8 cellular contexts compared by ENCODE assay signal in genomic region chr6:26019261-26019845, GRCh38. TPM values are rescaled to one million over a fixed set of nuclear protein-coding genes. Genes with fewer than 3 reads are reported as not detected.
DNase-seq lines count a peak whose midpoint lies in the region; ATAC-seq, FAIRE-seq and TF ChIP-seq lines count a peak whose summit lies in the region.

No MANE protein-coding gene starts in this region.

- no peak overlapping the region for H3K4me3 ChIP-seq in A549
- no peak overlapping the region for H3K4me3 ChIP-seq in HCT116 (replicated peaks in 1 of 2; ENCODE audit: low read depth in 1 of 2, low read length in 2 of 2)
- no peak overlapping the region for H3K4me3 ChIP-seq in astrocyte (ENCODE audit: insufficient read depth, low read depth, low read length)
- peak overlapping the region in 1 of 2 experiments; percentile 88 for H3K4me3 ChIP-seq in mesenchymal stem cell (ENCODE audit: insufficient read depth in 1 of 2, low read depth in 1 of 2, low read length in 2 of 2)

- TF ChIP-seq POLR2A in A549 (IDR thresholded peaks at IDR 0.05; ENCODE audit: low read length) (no peak), HCT116 (IDR thresholded peaks at IDR 0.05; ENCODE audit: borderline replicate concordance, extremely low read depth, insufficient read depth, insufficient read length) (no peak)

- H3K4me1 Mint-ChIP-seq in astrocyte (ENCODE audit: low read depth, unreplicated experiment), result peaks cover 6% of the 10 kb centered on the region

- H3K9me3 ChIP-seq in A549 (no peaks in the 10 kb centered on the region), HCT116 (ENCODE audit: control insufficient read depth in 1 of 2, insufficient read depth in 1 of 2, low read depth in 1 of 2, low read length in 2 of 2) (no peaks in the 10 kb centered on the region), astrocyte (ENCODE audit: insufficient read depth, low read depth, low read length) (no peaks in the 10 kb centered on the region), mesenchymal stem cell (ENCODE audit: control insufficient read depth, low read length) (no peaks in the 10 kb centered on the region)

- H2BK12ac ChIP-seq in mesenchymal stem cell (ENCODE audit: low read length in 2 of 2), result no peak overlapping the region

- no peak overlapping the region for H2BK120ac ChIP-seq in mesenchymal stem cell (ENCODE audit: low read depth, low read length)

- no peaks in the 10 kb centered on the region for H3K9me3 Mint-ChIP-seq in astrocyte (ENCODE audit: unreplicated experiment)

- TF ChIP-seq EP300 in A549 (IDR thresholded peaks at IDR 0.05), result no peak

- no peaks in the 10 kb centered on the region for H3K36me3 Mint-ChIP-seq in astrocyte (ENCODE audit: low read depth, unreplicated experiment)

- no peak overlapping the region for H3K4ac ChIP-seq in mesenchymal stem cell (ENCODE audit: low read depth in 1 of 2, low read length in 2 of 2)

- H2BK5ac ChIP-seq in mesenchymal stem cell (ENCODE audit: low read depth, low read length, poor library complexity, severe bottlenecking), result no peak overlapping the region

- H3K4me1 ChIP-seq in A549 (peaks cover 11% of the 10 kb centered on the region), HCT116 (ENCODE audit: control insufficient read depth in 1 of 2, insufficient read depth in 2 of 2, low read length in 2 of 2) (peaks cover 8 to 36% of the 10 kb centered on the region in 2 experiments), astrocyte (ENCODE audit: insufficient read depth, low read length) (peaks cover 24% of the 10 kb centered on the region), mesenchymal stem cell (ENCODE audit: control insufficient read depth, insufficient read depth, low read depth, low read length) (no peaks in the 10 kb centered on the region)

- CTCF ChIA-PET in A549 (lab: Yijun Ruan, JAX) (interaction anchor here (9.9 kb wide), 1 partner anchor 16 kb away, joined by 85 read pairs; no protein-coding TSS in a partner anchor), HCT116 (lab: Charles Lee) (no interaction called here)

- RAD21 ChIA-PET in HCT116 (lab: Charles Lee; ENCODE audit: low non-redundant PET in 1 of 2, low total read pairs in 2 of 2, uncharacterized antibody in 2 of 2, unreplicated experiment in 2 of 2), result no interaction called here

- no peak overlapping the region for H4K8ac ChIP-seq in mesenchymal stem cell (ENCODE audit: low read length)

- no peak overlapping the region for H3K4me2 ChIP-seq in A549
- H3K4me2 ChIP-seq in HCT116 (ENCODE audit: low read length), result 0 out of 2 replicates have a peak overlapping the region, but pooled peaks have one; percentile 94
- H3K4me2 ChIP-seq in astrocyte (ENCODE audit: low read length), result peak overlapping the region; percentile 96
- H3K4me2 ChIP-seq in mesenchymal stem cell (ENCODE audit: low read length, poor library complexity, severe bottlenecking), result no peak overlapping the region

- peak overlapping the region; percentile 95 to 100; a peak in 3 of 6 replicates for H3K27ac ChIP-seq in A549
- peak overlapping the region; percentile 93; the same call in 1 of the 2 replicates for H3K27ac ChIP-seq in HCT116 (ENCODE audit: low read depth, low read length)
- H3K27ac ChIP-seq in astrocyte (ENCODE audit: low read depth, low read length), result no peak overlapping the region
- no peak overlapping the region for H3K27ac ChIP-seq in mesenchymal stem cell (ENCODE audit: low read length, poor library complexity, severe bottlenecking)

- no peak overlapping the region for H2AFZ ChIP-seq in HCT116 (ENCODE audit: low read depth, low read length, poor library complexity, severe bottlenecking)
- no peak overlapping the region for H2AFZ ChIP-seq in astrocyte (ENCODE audit: low read depth, low read length)
- no peak overlapping the region for H2AFZ ChIP-seq in mesenchymal stem cell (ENCODE audit: low read depth, low read length)

- H4K91ac ChIP-seq in mesenchymal stem cell (ENCODE audit: low read length), result no peak overlapping the region

- no peaks in the 10 kb centered on the region for H3K36me3 ChIP-seq in HCT116 (ENCODE audit: control insufficient read depth in 1 of 2, insufficient read depth in 2 of 2, low read length in 2 of 2)
- H3K36me3 ChIP-seq in astrocyte (ENCODE audit: insufficient read depth, low read length), result no peaks in the 10 kb centered on the region
- no peaks in the 10 kb centered on the region for H3K36me3 ChIP-seq in mesenchymal stem cell (ENCODE audit: control insufficient read depth in 1 of 2, insufficient read depth in 2 of 2, low read depth in 1 of 2, low read length in 2 of 2)

- H3K79me2 ChIP-seq in HCT116 (ENCODE audit: insufficient read depth, low read length) (no peaks in the 10 kb centered on the region), astrocyte (ENCODE audit: insufficient read depth, low read length) (no peaks in the 10 kb centered on the region)

- H2AK5ac ChIP-seq in mesenchymal stem cell (ENCODE audit: low read length, severe bottlenecking), result no peak overlapping the region

- no peak overlapping the region for H3K14ac ChIP-seq in mesenchymal stem cell (ENCODE audit: low read length in 2 of 2)

- intact Hi-C loops in HCT116 (cut with micrococcal nuclease), result no loop called here

- H3K9me2 ChIP-seq in HCT116 (ENCODE audit: insufficient read depth), result no peaks in the 10 kb centered on the region

- H3K4me3 Mint-ChIP-seq in astrocyte (ENCODE audit: unreplicated experiment), result peak overlapping the region; percentile 27

- H3K27me3 ChIP-seq in HCT116 (ENCODE audit: insufficient read depth, low read length) (no peaks in the 10 kb centered on the region), astrocyte (ENCODE audit: insufficient read depth, low read length) (no peaks in the 10 kb centered on the region), mesenchymal stem cell (ENCODE audit: control insufficient read depth in 1 of 2, insufficient read depth in 1 of 2, low read length in 2 of 2) (no peaks in the 10 kb centered on the region)

- H4K20me1 ChIP-seq in HCT116 (ENCODE audit: insufficient read depth), result no peaks in the 10 kb centered on the region
- H4K20me1 ChIP-seq in astrocyte (ENCODE audit: insufficient read depth, low read length), result no peaks in the 10 kb centered on the region

- TF ChIP-seq CTCF in A549 (IDR thresholded peaks at IDR 0.05), result no peak
- TF ChIP-seq CTCF in HCT116 (IDR thresholded peaks at IDR 0.05 in 2 of 3, conservative IDR thresholded peaks at IDR 0.05 in 1 of 3; ENCODE audit: borderline replicate concordance in 1 of 3, insufficient read depth in 1 of 3, low read depth in 2 of 3, low read length in 2 of 3), result no peak
- no peak for TF ChIP-seq CTCF in astrocyte (IDR thresholded peaks at IDR 0.05; ENCODE audit: insufficient read depth, low read depth, low read length)

- no peak for ATAC-seq in A549
- ATAC-seq in HCT116, result no peak
- no peak for ATAC-seq in GM18502 (IDR thresholded peaks at IDR 0.05; ENCODE audit: poor library complexity, unreplicated experiment)

- H3K9ac ChIP-seq in HCT116 (ENCODE audit: low read length) (no peak overlapping the region), astrocyte (ENCODE audit: low read length) (no peak overlapping the region), mesenchymal stem cell (ENCODE audit: low read length) (peak overlapping the region; percentile 95)

- H3K27me3 Mint-ChIP-seq in astrocyte (ENCODE audit: low read depth, unreplicated experiment), result no peaks in the 10 kb centered on the region

- FAIRE-seq in A549 (lab: Jason Lieb, UNC) (no peak), astrocyte (lab: Jason Lieb, UNC) (no peak)

- H2BK15ac ChIP-seq in mesenchymal stem cell (ENCODE audit: low read depth, poor library complexity, severe bottlenecking), result no peak overlapping the region

- BruUV-seq in HCT116 (replicated peaks; lab: Mats Ljungman, UMichigan), result no TSS peak

- H3K27ac Mint-ChIP-seq in astrocyte (ENCODE audit: unreplicated experiment), result no peak overlapping the region

- 85% methylated on average over 9 of the region's 9 CpGs for WGBS in A549 (ENCODE audit: missing lambda C conversion rate)
- WGBS in mesenchymal stem cell, result 86% methylated on average over 5 of the region's 9 CpGs

- no peaks in the 10 kb centered on the region for H3K79me1 ChIP-seq in mesenchymal stem cell (replicated peaks; ENCODE audit: low read length, poor library complexity, severe bottlenecking)

- H3K18ac ChIP-seq in mesenchymal stem cell (ENCODE audit: low read depth in 1 of 2, low read length in 2 of 2), result no peak overlapping the region

- POLR2A ChIA-PET in A549 (lab: Yijun Ruan, JAX), result interaction anchor here (1.9 to 6.0 kb wide), 5 partner anchors 12 to 139 kb away, joined by 7 to 145 read pairs (median 28); a partner anchor contains a TSS
- POLR2A ChIA-PET in HCT116 (lab: Charles Lee), result interaction anchor here (0.5 to 6.0 kb wide), 12 partner anchors 8 to 141 kb away, joined by 3 to 227 read pairs (median 23); partner anchors contain the start of gene TRIM38

- no peak overlapping the region for H3K23ac ChIP-seq in mesenchymal stem cell (ENCODE audit: low read length in 2 of 2)

- no peak for TF ChIP-seq RAD21 in A549 (conservative IDR thresholded peaks at IDR 0.05 in 1 of 2, IDR thresholded peaks at IDR 0.05 in 1 of 2)
- TF ChIP-seq RAD21 in HCT116 (IDR thresholded peaks at IDR 0.05; ENCODE audit: low read depth), result no peak

- no peak for DNase-seq in A549 (ENCODE audit: low read depth in 1 of 2, low spot score in 1 of 2)
- no peak for DNase-seq in HCT116 (ENCODE audit: low read depth, low spot score)
- DNase-seq in astrocyte (ENCODE audit: low read depth), result no peak
- no peak for DNase-seq in mesenchymal stem cell
- no peak for DNase-seq in LoVo (ENCODE audit: low spot score)
- DNase-seq in stimulated activated CD4-positive, alpha-beta T cell treated with anti-CD3 and anti-CD28 coated beads, Interleukin-1b, Interleukin-23, amount 100 ng/mL, for 48 hours, result no peak
- DNase-seq in SHP77 (lab: John Stamatoyannopoulos, UW), result no peak

TF ChIP-seq in A549, 52 proteins besides CTCF, POLR2A, EP300 and RAD21 (continues in another document):
- TF ChIP-seq CBX2 (IDR thresholded peaks at IDR 0.05; ENCODE audit: borderline replicate concordance, low read depth) (no peak), SMC3 (IDR thresholded peaks at IDR 0.05) (no peak), EHMT2 (IDR thresholded peaks at IDR 0.05; ENCODE audit: low read depth) (no peak)

TF ChIP-seq in HCT116, 20 proteins besides CTCF, POLR2A, EP300 and RAD21 (continues in another document):
- TF ChIP-seq FOSL1 (IDR thresholded peaks at IDR 0.05; ENCODE audit: low read depth), result no peak
- no peak for TF ChIP-seq EZH2phosphoT487 (IDR thresholded peaks at IDR 0.05; ENCODE audit: borderline replicate concordance)
- TF ChIP-seq JUND (IDR thresholded peaks at IDR 0.05), result no peak
- no peak for TF ChIP-seq ZFX (IDR thresholded peaks at IDR 0.05)
- no peak for TF ChIP-seq SP1 (IDR thresholded peaks at IDR 0.05; ENCODE audit: low read depth)

RNA-seq across cellular contexts. Expression of gene TRIM38, which starts 56.8 kb away (rescaled TPM):
- polyA plus RNA-seq in A549 (2011; rRNA removed) (3.4 and 3.8 TPM in 2 replicates), A549 (2017; fragmentation: RNase III; extraction: RNeasy Plus Mini Kit Qiagen cat#74134 plus additional on column Dnase treatment) (1.5 to 2.0 TPM (median 1.7 TPM) in 3 replicates)
- polyA plus RNA-seq in A549 (2012; cell fraction: cytosol; rRNA removed), result 0.58 and 0.62 TPM in 2 replicates
- 0.56 and 1.0 TPM in 2 replicates for polyA plus RNA-seq in A549 (2012; cell fraction: nucleus; rRNA removed)
- polyA minus RNA-seq in A549 (2011; rRNA and poly(A)+ RNA removed), result 3.2 and 3.6 TPM in 2 replicates
- total RNA-seq in HCT116 (2021; ENCODE audit: unreplicated experiment) (9.6 TPM), astrocyte (6.8 and 8.4 TPM in 2 replicates)
- polyA plus RNA-seq in HCT116 (2012), result 5.0 and 6.2 TPM in 2 replicates
- 12.8 TPM for polyA plus RNA-seq in mesenchymal stem cell (2013, experiment 1 of 2)
- 12.3 TPM for polyA plus RNA-seq in mesenchymal stem cell (2013, experiment 2 of 2)

Comparison
In these comparisons a context has a peak if more than half of its experiments do, and no peak if none do; other contexts are left out.
1. H3K27ac ChIP-seq: peak in A549 (2 of 2) and HCT116 (single experiment); none in astrocyte (single experiment) and mesenchymal stem cell (single experiment).
2. H3K4me2 ChIP-seq: peak in HCT116 (single experiment) and astrocyte (single experiment); none in A549 (single experiment) and mesenchymal stem cell (single experiment).